Comparison of ENCODE assay signal across 9 cellular contexts in the genomic region with DNA sequence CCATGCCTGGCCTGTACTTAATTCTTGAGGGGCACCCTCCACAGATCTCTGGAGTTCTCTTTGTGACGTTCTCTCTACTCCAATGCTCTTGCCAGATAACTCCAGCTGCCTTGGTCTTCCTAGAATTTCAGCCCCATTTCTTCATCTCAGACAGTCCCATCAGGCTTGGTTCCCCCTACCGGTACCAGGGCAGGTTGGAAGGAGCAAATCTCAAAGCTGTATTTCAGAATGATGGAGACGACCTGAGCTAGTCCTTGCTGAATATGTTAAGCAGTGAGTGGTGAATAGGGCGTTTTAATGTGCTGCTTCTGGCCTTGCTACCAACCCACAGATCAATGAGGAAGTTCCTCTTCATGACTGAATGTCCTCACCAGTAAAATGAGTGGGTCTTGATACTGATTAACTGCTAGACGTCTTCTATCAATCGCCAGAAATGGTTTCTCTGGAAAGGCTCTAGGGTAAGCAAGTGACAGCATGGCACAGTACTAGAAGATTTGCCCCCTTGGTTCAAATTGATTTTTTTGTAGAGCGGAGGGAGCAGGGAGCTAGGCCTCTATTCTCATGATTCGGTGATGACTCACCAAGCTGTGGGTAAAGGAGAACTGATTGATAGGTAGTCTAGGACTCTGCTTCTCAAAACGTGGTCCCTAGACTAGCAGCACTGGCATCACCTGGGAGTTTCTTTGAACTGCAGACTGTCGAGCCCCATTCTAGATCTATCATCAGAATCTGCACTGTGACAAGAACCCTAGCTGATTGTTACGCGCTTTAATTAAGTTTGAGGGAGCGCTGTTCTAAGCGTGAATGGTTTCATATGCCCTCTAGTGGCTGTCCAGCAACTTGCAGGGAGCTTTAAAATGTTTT.
A peak's percentile ranks its signal among the peaks of the same experiment; 100 is the strongest.
DNase-seq lines count a peak whose midpoint lies in the region; ATAC-seq and TF ChIP-seq lines count a peak whose summit lies in the region.
"Had no signal": no experiment of that assay in that cellular context is flagged by ENCODE, and none has a peak within 500 bp of the region (broad histone marks: within the 10 kb centered on the region; RNA-seq: fewer than 3 reads in every experiment).

No MANE protein-coding gene starts in this region.

- H3K4me1 Mint-ChIP-seq in T-helper 2 cell treated with Interferon-gamma antibody and Interleukin-4, amounts not matched to agents 5 μg/mL and 100 μg/mL, for 36 hours (ENCODE audit: low read depth) = peaks cover 6% of the 10 kb centered on the region

- no peaks in the 10 kb centered on the region for H3K9me3 Mint-ChIP-seq in T-helper 2 cell treated with Interferon-gamma antibody and Interleukin-4, amounts not matched to agents 5 μg/mL and 100 μg/mL, for 36 hours

- H3K27me3 Mint-ChIP-seq in T-helper 2 cell treated with Interferon-gamma antibody and Interleukin-4, amounts not matched to agents 5 μg/mL and 100 μg/mL, for 36 hours (ENCODE audit: low read depth) = peaks cover 16% of the 10 kb centered on the region

- H3K27ac ChIP-seq in brain microvascular endothelial cell = no peak overlapping the region

- TF ChIP-seq CTCF in brain microvascular endothelial cell (IDR thresholded peaks at IDR 0.05; ENCODE audit: low read depth, low read length, missing control alignments) = peak; percentile 92

- peak; percentile 74 for ATAC-seq in GM18867 (IDR thresholded peaks at IDR 0.05; ENCODE audit: unreplicated experiment)
- ATAC-seq in HG03457 (IDR thresholded peaks at IDR 0.05; ENCODE audit: unreplicated experiment) = no peak

- H3K4me3 ChIP-seq in brain microvascular endothelial cell (ENCODE audit: low read depth, low read length) = peak overlapping the region; percentile 18

- peak; percentile 75 for DNase-seq in Ammon's horn (ENCODE audit: low spot score)
- peak; percentile 79 for DNase-seq in KBM-7
- peak; percentile 21 for DNase-seq in T-helper 2 cell treated with Interferon-gamma antibody and Interleukin-4, amounts not matched to agents 5 μg/mL and 100 μg/mL, for 36 hours (ENCODE audit: low spot score)
- peak; percentile 60 for DNase-seq in brain microvascular endothelial cell
- peak; percentile 78 for DNase-seq in islet precursor cell
- peak; percentile 12 to 23 for DNase-seq in stimulated activated CD4-positive, alpha-beta T cell treated with anti-CD3 and anti-CD28 coated beads, Interleukin-1b, Interleukin-23, amount 100 ng/mL, for 4 hours (ENCODE audit: low read depth in 2 of 2)

- H3K36me3 Mint-ChIP-seq in T-helper 2 cell treated with Interferon-gamma antibody and Interleukin-4, amounts not matched to agents 5 μg/mL and 100 μg/mL, for 36 hours (ENCODE audit: low read depth) = no peaks in the 10 kb centered on the region
- H3K36me3 Mint-ChIP-seq: IgD-negative memory B cell had no signal

- peaks cover 25% of the 10 kb centered on the region for H3K36me3 ChIP-seq in brain microvascular endothelial cell (replicated peaks)

- no peaks in the 10 kb centered on the region for H3K27me3 ChIP-seq in brain microvascular endothelial cell (replicated peaks)

- no peak overlapping the region for H3K27ac Mint-ChIP-seq in T-helper 2 cell treated with Interferon-gamma antibody and Interleukin-4, amounts not matched to agents 5 μg/mL and 100 μg/mL, for 36 hours
- H3K27ac Mint-ChIP-seq: IgD-negative memory B cell had no signal

- in situ Hi-C loops in KBM-7 (cut with MboI; ENCODE audit: low pct_unique_long_range_greater_than_20kb, low sequenced_read_pairs) (loop anchor here (10.0 kb wide), 1 partner anchor 238 kb away; no protein-coding TSS in a partner anchor), brain microvascular endothelial cell (cut with HindIII; ENCODE audit: low pct_ligation_motif_present, low sequenced_read_pairs) (no loop called here)

- no peak overlapping the region for H3K4me3 Mint-ChIP-seq in T-helper 2 cell treated with Interferon-gamma antibody and Interleukin-4, amounts not matched to agents 5 μg/mL and 100 μg/mL, for 36 hours
- H3K4me3 Mint-ChIP-seq: IgD-negative memory B cell had no signal

Comparison
In these comparisons a context has a peak if more than half of its experiments do, and no peak if none do; other contexts are left out.
1. DNase-seq: peak in every context shown above with its lines; median percentile 79 in KBM-7; 78 in islet precursor cell; 75 in Ammon's horn; 60 in brain microvascular endothelial cell; 21 in T-helper 2 cell treated with Interferon-gamma antibody and Interleukin-4, amounts not matched to agents 5 μg/mL and 100 μg/mL, for 36 hours; 18 in stimulated activated CD4-positive, alpha-beta T cell treated with anti-CD3 and anti-CD28 coated beads, Interleukin-1b, Interleukin-23, amount 100 ng/mL, for 4 hours.